17 cellular contexts compared by ENCODE assay signal in the genomic region with DNA sequence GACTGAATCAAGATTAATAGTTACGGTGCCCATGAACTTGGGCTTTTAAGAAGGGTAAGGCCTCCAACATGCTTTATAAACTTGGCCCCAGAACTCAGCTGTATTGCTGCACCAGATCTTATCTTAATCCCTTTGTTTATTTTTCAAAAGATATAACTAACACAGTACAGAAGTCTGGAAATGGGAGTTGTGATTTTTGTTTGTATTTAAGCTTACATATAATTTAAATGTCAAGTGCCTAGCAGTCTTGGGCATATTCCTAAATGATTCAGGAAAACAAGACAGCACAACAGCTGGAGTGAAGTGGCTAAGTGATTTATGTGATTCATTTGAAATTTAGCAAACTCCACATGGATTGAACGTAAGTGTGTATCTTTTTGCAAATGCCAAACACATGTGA. TPM values are rescaled to one million over a fixed set of nuclear protein-coding genes. Genes with fewer than 3 reads are reported as not detected.
DNase-seq lines count a peak whose midpoint lies in the region; ATAC-seq and TF ChIP-seq lines count a peak whose summit lies in the region.
"Had no signal": no experiment of that assay in that cellular context is flagged by ENCODE, and none has a peak within 500 bp of the region (broad histone marks: within the 10 kb centered on the region; RNA-seq: fewer than 3 reads in every experiment).

No MANE protein-coding gene starts in this region.

- DNase-seq in AG10803 (ENCODE audit: low read depth) (peak; percentile 42), body of pancreas (no peak), memory B cell (ENCODE audit: low spot score in 2 of 2) (no peak), NCI-H1048 (lab: John Stamatoyannopoulos, UW) (no peak), thyroid gland (no peak), NCI-H345 treated with DMSO at 0.1 percent for 48 hours (lab: John Stamatoyannopoulos, UW; ENCODE audit: unreplicated experiment) (no peak)
- DNase-seq in stimulated activated CD4-positive, alpha-beta T cell treated with anti-CD3 and anti-CD28 coated beads, Interleukin-2, amount 100 ng/mL, for 48 hours, result no peak
- DNase-seq: activated CD4-positive, alpha-beta memory T cell treated with anti-CD3 and anti-CD28 coated beads for 36 hours; GF-D8; left ventricle myocardium inferior; NCI-H446 treated with DMSO at 0.1 percent for 48 hours; SK-N-SH; small intestine; stimulated activated naive CD4-positive, alpha-beta T cell treated with Interleukin-2 at 50 U/mL for 16 hours; uterus had no signal

- H3K4me3 Mint-ChIP-seq in IgD-negative memory B cell, result no peak overlapping the region
- no peak overlapping the region for H3K4me3 Mint-ChIP-seq in memory B cell
- H3K4me3 Mint-ChIP-seq: activated CD4-positive, alpha-beta memory T cell treated with anti-CD3 and anti-CD28 coated beads for 36 hours; activated T-helper 1 cell treated with anti-CD3 and anti-CD28 coated beads, Interleukin-12 subunit alpha, Interleukin-12 subunit beta, Interleukin-2, Interleukin-4 antibody, amounts not matched to agents 30 ng/mL and 10 ng/mL and 1 ng/mL, durations not matched to agents 14 hours and 24 hours and 36 hours had no signal

- H3K9me3 ChIP-seq in body of pancreas, result no peaks in the 10 kb centered on the region
- no peaks in the 10 kb centered on the region for H3K9me3 ChIP-seq in thyroid gland
- H3K9me3 ChIP-seq: left ventricle myocardium inferior, SK-N-SH, uterus had no signal

- H3K4me3 ChIP-seq in AG10803 (ENCODE audit: low read length), result no peak overlapping the region
- no peak overlapping the region for H3K4me3 ChIP-seq in body of pancreas
- H3K4me3 ChIP-seq in thyroid gland (replicated peaks in 1 of 3), result no peak overlapping the region
- H3K4me3 ChIP-seq: left ventricle myocardium inferior, uterus had no signal

- H3K27me3 Mint-ChIP-seq in IgD-negative memory B cell, result no peaks in the 10 kb centered on the region
- H3K27me3 Mint-ChIP-seq in memory B cell, result no peaks in the 10 kb centered on the region
- H3K27me3 Mint-ChIP-seq: activated CD4-positive, alpha-beta memory T cell treated with anti-CD3 and anti-CD28 coated beads for 36 hours had no signal

- no peak for TF ChIP-seq POLR2A in body of pancreas (IDR thresholded peaks at IDR 0.05)
- TF ChIP-seq POLR2A in thyroid gland (IDR thresholded peaks at IDR 0.05), result no peak

- no peak for TF ChIP-seq CTCF in AG10803 (conservative IDR thresholded peaks at IDR 0.05; ENCODE audit: low read length)
- TF ChIP-seq CTCF in body of pancreas (IDR thresholded peaks at IDR 0.05), result no peak
- TF ChIP-seq CTCF in thyroid gland (IDR thresholded peaks at IDR 0.05), result no peak

- WGBS in body of pancreas, 2 donors, result 40 to 66% methylated on average over 2 of the region's 2 CpGs
- 82 to 96% methylated on average over 2 of the region's 2 CpGs for WGBS in thyroid gland, 2 donors

- H3K27ac ChIP-seq in body of pancreas (peak overlapping the region in 3 of 4 donors; percentile 8 to 43 (median 16)), thyroid gland (no peak overlapping the region)
- H3K27ac ChIP-seq: left ventricle myocardium inferior, uterus had no signal

- H3K27ac Mint-ChIP-seq in IgD-negative memory B cell (peak overlapping the region in 2 of 3 donors; percentile 37 to 64), memory B cell (peak overlapping the region; percentile 83)
- H3K27ac Mint-ChIP-seq: activated T-helper 1 cell treated with anti-CD3 and anti-CD28 coated beads, Interleukin-12 subunit alpha, Interleukin-12 subunit beta, Interleukin-2, Interleukin-4 antibody, amounts not matched to agents 30 ng/mL and 10 ng/mL and 1 ng/mL, durations not matched to agents 14 hours and 24 hours and 36 hours had no signal

- no peak for ATAC-seq in body of pancreas
- no peak for ATAC-seq in memory B cell (ENCODE audit: low read depth)

- H3K4me1 ChIP-seq in body of pancreas (peaks cover 17% of the 10 kb centered on the region), thyroid gland (peaks cover 0 to 5% of the 10 kb centered on the region in 2 donors)
- H3K4me1 ChIP-seq: left ventricle myocardium inferior, uterus had no signal

- H3K9me3 Mint-ChIP-seq in IgD-negative memory B cell (no peaks in the 10 kb centered on the region), memory B cell (no peaks in the 10 kb centered on the region)
- H3K9me3 Mint-ChIP-seq: activated CD4-positive, alpha-beta memory T cell treated with anti-CD3 and anti-CD28 coated beads for 36 hours had no signal

- H3K27me3 ChIP-seq in body of pancreas (no peaks in the 10 kb centered on the region), thyroid gland (no peaks in the 10 kb centered on the region)
- H3K27me3 ChIP-seq: uterus had no signal

- H3K36me3 Mint-ChIP-seq in IgD-negative memory B cell, result peaks cover 13% of the 10 kb centered on the region
- H3K36me3 Mint-ChIP-seq in memory B cell, result peaks cover 28% of the 10 kb centered on the region

- H3K4me1 Mint-ChIP-seq in IgD-negative memory B cell (peaks cover 22 to 24% (median 22%) of the 10 kb centered on the region in 3 donors), memory B cell (peaks cover 20% of the 10 kb centered on the region)

- peaks cover 6 to 10% of the 10 kb centered on the region in 2 donors for H3K36me3 ChIP-seq in body of pancreas (replicated peaks in 1 of 2; ENCODE audit: insufficient read depth in 1 of 2, low read depth in 2 of 2)
- peaks cover 34 to 35% of the 10 kb centered on the region in 2 donors for H3K36me3 ChIP-seq in thyroid gland
- H3K36me3 ChIP-seq: uterus had no signal

- intact Hi-C loops in body of pancreas (cut with DNase I) (no loop called here), thyroid gland (cut with DNase I) (no loop called here)

RNA-seq across cellular contexts. Expression of a gene that starts 56.2 kb away (rescaled TPM):
- 6.7 TPM for polyA plus RNA-seq in IgD-negative memory B cell
- 100 to 1,000 TPM in 1 of 2 donors, 10 to 100 TPM in 1; 98.8 to 151 TPM for total RNA-seq in body of pancreas
- 10 to 100 TPM; 19.4 to 38.6 (median 27.5) TPM for total RNA-seq in thyroid gland

RNA-seq across cellular contexts. Expression of a gene that starts 59.1 kb away (rescaled TPM):
- 151 TPM for polyA plus RNA-seq in IgD-negative memory B cell
- total RNA-seq in body of pancreas, result 10 to 100 TPM; 25.4 to 67.2 TPM
- 10 to 100 TPM; 43.2 to 60.6 (median 51.8) TPM for total RNA-seq in thyroid gland

Comparison
In these comparisons a context has a peak if more than half of its experiments do, and no peak if none do; other contexts are left out.
1. H3K27ac ChIP-seq: peak in body of pancreas (3 of 4); none in thyroid gland (0 of 3).